Comparison of ENCODE assay signal across 11 cellular contexts in the genomic region with DNA sequence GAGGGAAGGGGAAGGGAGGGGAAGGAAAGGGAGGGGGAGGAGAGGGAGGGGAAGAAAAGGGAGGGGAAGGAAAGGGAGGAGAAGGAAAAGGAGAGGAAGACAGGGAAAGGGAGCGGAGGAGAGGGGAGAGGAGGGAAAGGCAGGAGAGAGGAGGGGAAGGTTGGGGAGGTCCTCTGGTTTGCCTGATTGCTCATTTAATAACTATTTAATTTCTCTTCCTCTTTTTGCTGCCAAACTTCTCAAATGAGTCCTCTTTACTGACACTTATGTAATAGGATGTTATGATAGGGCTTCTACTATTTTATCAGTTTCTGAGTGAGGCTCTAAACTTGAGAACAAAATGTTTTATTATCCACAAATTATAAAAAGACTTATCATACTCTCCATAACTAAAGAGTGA. TPM values are rescaled to one million over a fixed set of nuclear protein-coding genes. Genes with fewer than 3 reads are reported as not detected.
DNase-seq lines count a peak whose midpoint lies in the region; ATAC-seq, FAIRE-seq and TF ChIP-seq lines count a peak whose summit lies in the region.
"Had no signal": no experiment of that assay in that cellular context is flagged by ENCODE, and none has a peak within 500 bp of the region (broad histone marks: within the 10 kb centered on the region; RNA-seq: fewer than 3 reads in every experiment).

No MANE protein-coding gene starts in this region.

- no peaks in the 10 kb centered on the region for H3K27me3 ChIP-seq in heart right ventricle
- H3K27me3 ChIP-seq: colonic mucosa had no signal

- H3K4me3 Mint-ChIP-seq in stimulated activated naive B cell treated with anti-CD40 and anti-IgM and Interleukin-4, amounts not matched to agents 10 μg/mL and 1 μg/mL and 100 μg/mL, for 72 hours, result no peak overlapping the region
- H3K4me3 Mint-ChIP-seq: mesothelial cell of epicardium had no signal

- peaks cover 0 to 7% (median 0%) of the 10 kb centered on the region in 11 donors for H3K9me3 ChIP-seq in heart right ventricle
- H3K9me3 ChIP-seq: colonic mucosa had no signal

- H3K27ac Mint-ChIP-seq in stimulated activated naive B cell treated with anti-CD40 and anti-IgM and Interleukin-4, amounts not matched to agents 10 μg/mL and 1 μg/mL and 100 μg/mL, for 72 hours, result no peak overlapping the region
- H3K27ac Mint-ChIP-seq: mesothelial cell of epicardium had no signal

- H3K27me3 Mint-ChIP-seq in stimulated activated naive B cell treated with anti-CD40 and anti-IgM and Interleukin-4, amounts not matched to agents 10 μg/mL and 1 μg/mL and 100 μg/mL, for 72 hours, result peaks cover 9 to 20% of the 10 kb centered on the region in 2 donors

- intact Hi-C loops in heart right ventricle (cut with DNase I), result no loop called here

- H3K9me3 Mint-ChIP-seq in stimulated activated naive B cell treated with anti-CD40 and anti-IgM and Interleukin-4, amounts not matched to agents 10 μg/mL and 1 μg/mL and 100 μg/mL, for 72 hours, result peaks cover 6 to 11% of the 10 kb centered on the region in 2 donors

- 44 to 45% methylated on average over 1 of the region's 1 CpG for WGBS in heart right ventricle, 2 donors

- H3K4me1 ChIP-seq in heart right ventricle, result no peaks in the 10 kb centered on the region
- H3K4me1 ChIP-seq: colonic mucosa had no signal

- H3K36me3 ChIP-seq in heart right ventricle, result no peaks in the 10 kb centered on the region
- H3K36me3 ChIP-seq: colonic mucosa had no signal

- peak; percentile 42 for FAIRE-seq in GM19239 (lab: Jason Lieb, UNC)

- TF ChIP-seq CTCF in heart right ventricle (IDR thresholded peaks at IDR 0.05), result no peak

- no peak overlapping the region for H3K27ac ChIP-seq in heart right ventricle
- H3K27ac ChIP-seq: colonic mucosa had no signal

- no peak overlapping the region for H3K4me3 ChIP-seq in heart right ventricle
- H3K4me3 ChIP-seq: colonic mucosa had no signal

- DNase-seq in GM19239 (ENCODE audit: insufficient read length, low spot score) (peak; percentile 4), NCI-H2171 treated with DMSO at 0.1 percent for 48 hours (lab: John Stamatoyannopoulos, UW) (no peak), heart right ventricle (no peak), OCI-M2 (lab: John Stamatoyannopoulos, UW; ENCODE audit: unreplicated experiment) (no peak)
- DNase-seq in stimulated activated naive B cell treated with anti-CD40 and anti-IgM and Interleukin-4, amounts not matched to agents 10 μg/mL and 1 μg/mL and 100 μg/mL, for 72 hours, result no peak
- DNase-seq: colonic mucosa, NCI-H446 had no signal

- H3K4me1 Mint-ChIP-seq in stimulated activated naive B cell treated with anti-CD40 and anti-IgM and Interleukin-4, amounts not matched to agents 10 μg/mL and 1 μg/mL and 100 μg/mL, for 72 hours, result peaks cover 0 to 8% of the 10 kb centered on the region in 2 donors
- H3K4me1 Mint-ChIP-seq: mesothelial cell of epicardium had no signal

- ATAC-seq in HG02623 (IDR thresholded peaks at IDR 0.05; ENCODE audit: unreplicated experiment) (peak; percentile 93), HG03520 (IDR thresholded peaks at IDR 0.05; ENCODE audit: unreplicated experiment) (peak; percentile 88), heart right ventricle (no peak)
- ATAC-seq in stimulated activated naive B cell treated with anti-CD40 and anti-IgM and Interleukin-4, amounts not matched to agents 10 μg/mL and 1 μg/mL and 100 μg/mL, for 72 hours (replicated peaks), result peak; percentile 96 to 99

- H3K36me3 Mint-ChIP-seq in stimulated activated naive B cell treated with anti-CD40 and anti-IgM and Interleukin-4, amounts not matched to agents 10 μg/mL and 1 μg/mL and 100 μg/mL, for 72 hours, result peaks cover 0 to 2% of the 10 kb centered on the region in 2 donors
- H3K36me3 Mint-ChIP-seq: mesothelial cell of epicardium had no signal

RNA-seq across cellular contexts. Expression of a gene that starts 35.4 kb away (rescaled TPM):
- total RNA-seq in heart right ventricle, result 100 to 1,000 TPM in 3 of 10 donors, 10 to 100 TPM in 7; 67.9 to 105 (median 91.6) TPM
- 100 to 1,000 TPM in 1 of 2 donors, 10 to 100 TPM in 1; 55.2 to 100 TPM for polyA plus RNA-seq in heart right ventricle

RNA-seq across cellular contexts. Expression of a gene that starts 43.1 kb away (rescaled TPM):
- under 1 TPM in 1 of 10 donors, not detected in 9; 0.28 TPM for total RNA-seq in heart right ventricle
- polyA plus RNA-seq in heart right ventricle, result not detected
- total RNA-seq: T-helper 2 cell treated with Interferon-gamma antibody and Interleukin-4, amounts not matched to agents 100 ng/mL and 5 ng/mL, for 36 hours had no signal

Comparison
In these comparisons a context has a peak if more than half of its experiments do, and no peak if none do; other contexts are left out.
1. ATAC-seq: peak in HG02623 (single experiment), HG03520 (single experiment) and stimulated activated naive B cell treated with anti-CD40 and anti-IgM and Interleukin-4, amounts not matched to agents 10 μg/mL and 1 μg/mL and 100 μg/mL, for 72 hours (2 of 2); none in heart right ventricle (0 of 8).